ENCODE assay signal across 8 cellular contexts in the genomic region with DNA sequence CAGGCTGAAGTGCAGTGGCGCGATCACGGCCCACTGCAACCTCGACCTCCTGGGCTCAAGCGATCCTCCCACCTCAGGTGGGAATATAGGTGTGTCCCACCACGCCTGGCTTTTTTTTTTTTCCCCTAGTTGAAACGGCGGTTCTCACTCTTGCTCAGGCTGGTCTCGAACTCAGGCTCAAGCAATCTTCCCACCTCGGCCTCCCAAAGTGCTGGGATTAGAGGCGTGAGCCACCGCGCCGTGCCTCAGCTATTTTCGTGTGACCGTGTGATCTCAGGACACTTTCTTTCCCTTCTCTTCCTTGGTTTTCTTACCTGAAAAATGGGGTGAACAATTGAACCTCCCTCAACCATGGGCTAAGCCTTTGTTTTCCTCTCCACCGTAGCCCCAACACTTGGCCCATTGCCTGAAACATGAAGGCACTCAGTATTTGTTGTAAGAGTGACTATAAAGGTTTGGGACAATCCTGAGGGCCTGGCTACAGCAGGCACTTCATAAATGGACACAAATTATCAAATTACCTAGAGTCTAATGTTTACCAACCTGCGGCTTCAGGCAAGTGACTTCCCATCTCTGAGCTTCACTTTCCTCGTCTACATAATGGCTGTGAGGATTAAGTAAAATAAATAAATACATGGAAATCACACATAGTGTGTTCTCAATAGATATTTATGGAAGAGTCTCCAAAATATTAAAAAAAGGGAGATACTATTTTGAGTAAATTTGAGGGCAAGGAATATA. TPM values are rescaled to one million over a fixed set of nuclear protein-coding genes. Genes with fewer than 3 reads are reported as not detected.
DNase-seq lines count a peak whose midpoint lies in the region; ATAC-seq and TF ChIP-seq lines count a peak whose summit lies in the region.

No MANE protein-coding gene starts in this region.

- H3K27ac Mint-ChIP-seq in CD8-positive, alpha-beta memory T cell, result peak overlapping the region; percentile 80 to 92 (median 90)

- CTCF ChIA-PET in CD8-positive, alpha-beta memory T cell (lab: Charles Lee), result interaction anchor here (0.9 to 30.9 kb wide), 7 partner anchors 12 to 150 kb away, joined by 3 to 887 read pairs (median 3); a partner anchor contains a TSS

- no peak for DNase-seq in CD8-positive, alpha-beta memory T cell
- DNase-seq in NCI-H2107 (lab: John Stamatoyannopoulos, UW) (peak; percentile 53), brain microvascular endothelial cell (no peak), mucosa of descending colon (peak in 1 of 3 donors; percentile 38), KBM-7 (no peak), cerebellum (ENCODE audit: low spot score) (no peak), D341Med (ENCODE audit: low spot score) (no peak)

- in situ Hi-C loops in brain microvascular endothelial cell (cut with HindIII; ENCODE audit: low pct_ligation_motif_present, low sequenced_read_pairs) (no loop called here), KBM-7 (cut with MboI; ENCODE audit: low pct_unique_long_range_greater_than_20kb, low sequenced_read_pairs) (no loop called here)

- H3K27ac ChIP-seq in CD8-positive, alpha-beta memory T cell (ENCODE audit: low read depth, low read length), result peak overlapping the region; percentile 80
- H3K27ac ChIP-seq in brain microvascular endothelial cell, result peak overlapping the region; percentile 78

- ATAC-seq in GM21717 (IDR thresholded peaks at IDR 0.05; ENCODE audit: unreplicated experiment), result peak; percentile 12
- no peak for ATAC-seq in mucosa of descending colon

- peaks cover 14% of the 10 kb centered on the region for H3K4me1 ChIP-seq in CD8-positive, alpha-beta memory T cell (ENCODE audit: insufficient read depth, low read length)
- peaks cover 13% of the 10 kb centered on the region for H3K4me1 ChIP-seq in mucosa of descending colon (ENCODE audit: low read depth)

- no peaks in the 10 kb centered on the region for H3K27me3 Mint-ChIP-seq in CD8-positive, alpha-beta memory T cell

- H3K9me3 Mint-ChIP-seq in CD8-positive, alpha-beta memory T cell, result no peaks in the 10 kb centered on the region

- H3K4me1 Mint-ChIP-seq in CD8-positive, alpha-beta memory T cell, result peaks cover 21 to 29% (median 26%) of the 10 kb centered on the region in 3 donors

- H3K27me3 ChIP-seq in CD8-positive, alpha-beta memory T cell (ENCODE audit: insufficient read depth, low read length, poor library complexity, severe bottlenecking), result no peaks in the 10 kb centered on the region
- no peaks in the 10 kb centered on the region for H3K27me3 ChIP-seq in brain microvascular endothelial cell (replicated peaks)

- H3K4me3 ChIP-seq in CD8-positive, alpha-beta memory T cell (ENCODE audit: low read length), result peak overlapping the region; percentile 84
- H3K4me3 ChIP-seq in brain microvascular endothelial cell (ENCODE audit: low read depth, low read length), result peak overlapping the region; percentile 53
- H3K4me3 ChIP-seq in mucosa of descending colon, result peak overlapping the region; percentile 12

- TF ChIP-seq CTCF in brain microvascular endothelial cell (IDR thresholded peaks at IDR 0.05; ENCODE audit: low read depth, low read length, missing control alignments), result no peak
- TF ChIP-seq CTCF in mucosa of descending colon (IDR thresholded peaks at IDR 0.05), result no peak

- POLR2A ChIA-PET in CD8-positive, alpha-beta memory T cell (lab: Charles Lee), result interaction anchor here (0.7 to 1.7 kb wide), 9 partner anchors 13 to 150 kb away, joined by 3 to 15 read pairs (median 4); a partner anchor contains a TSS

- H3K9me3 ChIP-seq in CD8-positive, alpha-beta memory T cell (ENCODE audit: low read length), result no peaks in the 10 kb centered on the region
- H3K9me3 ChIP-seq in mucosa of descending colon, result no peaks in the 10 kb centered on the region

- peaks cover 0 to 6% (median 0%) of the 10 kb centered on the region in 3 donors for H3K36me3 Mint-ChIP-seq in CD8-positive, alpha-beta memory T cell

- intact Hi-C loops in mucosa of descending colon (cut with DNase I, micrococcal nuclease), result no loop called here

- H3K36me3 ChIP-seq in CD8-positive, alpha-beta memory T cell (ENCODE audit: insufficient read depth, low read length), result no peaks in the 10 kb centered on the region
- peaks cover 2% of the 10 kb centered on the region for H3K36me3 ChIP-seq in brain microvascular endothelial cell (replicated peaks)
- H3K36me3 ChIP-seq in mucosa of descending colon (ENCODE audit: low read depth), result no peaks in the 10 kb centered on the region

- peak overlapping the region; percentile 84 to 93 (median 89) for H3K4me3 Mint-ChIP-seq in CD8-positive, alpha-beta memory T cell

RNA-seq across cellular contexts. Expression of a gene that starts 31.4 kb away (rescaled TPM):
- under 1 TPM; 0.55 to 0.72 TPM for total RNA-seq in CD8-positive, alpha-beta memory T cell
- polyA plus RNA-seq in CD8-positive, alpha-beta memory T cell, result 2.2 TPM
- 100 to 1,000 TPM; 172 to 414 (median 201) TPM for total RNA-seq in mucosa of descending colon
- total RNA-seq in cerebellum, result 73.1 TPM

RNA-seq across cellular contexts. Expression of a gene that starts 59.5 kb away (rescaled TPM):
- 100 to 1,000 TPM; 153 to 167 TPM for total RNA-seq in CD8-positive, alpha-beta memory T cell
- 166 TPM for polyA plus RNA-seq in CD8-positive, alpha-beta memory T cell
- total RNA-seq in mucosa of descending colon, result 100 to 1,000 TPM in 2 of 3 donors, 10 to 100 TPM in 1; 95.6 to 137 (median 109) TPM
- 43.7 TPM for total RNA-seq in cerebellum

Comparison
In these comparisons a context has a peak if more than half of its experiments do, and no peak if none do; other contexts are left out.
1. H3K4me3 ChIP-seq: peak in every context shown above with its lines; median percentile 84 in CD8-positive, alpha-beta memory T cell; 53 in brain microvascular endothelial cell; 12 in mucosa of descending colon.
2. RNA of a gene that starts 31.4 kb away (total RNA-seq): 172 to 414 TPM in mucosa of descending colon and 73.1 TPM in cerebellum (single experiment); 0.55 to 0.72 TPM in CD8-positive, alpha-beta memory T cell; every median in the first group is over 10 times any median in the second.